ENCODE assay signal across 27 cellular contexts in the genomic region with DNA sequence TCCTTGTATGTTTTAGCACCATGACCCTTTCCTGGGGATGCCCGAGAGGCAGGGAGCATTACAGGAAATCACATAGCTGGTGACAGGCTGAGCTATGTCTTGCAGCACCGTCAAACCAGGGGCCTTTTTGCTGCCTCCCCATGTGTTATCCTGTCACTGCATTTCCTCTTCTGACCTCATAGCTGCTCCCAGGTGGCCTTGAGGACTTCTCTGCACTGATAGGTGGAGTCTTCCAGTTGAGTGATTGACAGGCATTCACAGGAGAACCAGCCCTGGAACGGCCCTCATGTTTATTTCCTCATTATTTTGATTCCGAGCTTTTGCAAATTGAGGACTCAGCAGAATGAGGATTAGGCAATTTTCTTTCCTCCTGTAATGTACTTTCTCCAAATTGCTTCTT.
DNase-seq lines count a peak whose midpoint lies in the region; ATAC-seq, FAIRE-seq and TF ChIP-seq lines count a peak whose summit lies in the region.
"Had no signal": no experiment of that assay in that cellular context is flagged by ENCODE, and none has a peak within 500 bp of the region (broad histone marks: within the 10 kb centered on the region; RNA-seq: fewer than 3 reads in every experiment).

No MANE protein-coding gene starts in this region.

- H4K20me1 ChIP-seq in BLaER1 treated with 17β-estradiol and CSF1 and Interleukin-3, amounts not matched to agents 10 nM and 100 nM = no peaks in the 10 kb centered on the region
- H4K20me1 ChIP-seq in H1 (replicated peaks in 1 of 2; ENCODE audit: control insufficient read depth in 1 of 2, insufficient read depth in 2 of 2, low read length in 2 of 2) = no peaks in the 10 kb centered on the region

- no peaks in the 10 kb centered on the region for H3K79me1 ChIP-seq in H1 (ENCODE audit: low read depth, low read length)

- no peak overlapping the region for H4K5ac ChIP-seq in H1 (ENCODE audit: insufficient read length, low read depth, low read length)

- no peaks in the 10 kb centered on the region for H3K36me3 ChIP-seq in BLaER1 treated with 17β-estradiol and CSF1 and Interleukin-3, amounts not matched to agents 10 nM and 100 nM
- no peaks in the 10 kb centered on the region for H3K36me3 ChIP-seq in H1 (ENCODE audit: control insufficient read depth in 2 of 4, insufficient read depth in 4 of 4, low read length in 3 of 4)
- H3K36me3 ChIP-seq: sigmoid colon had no signal

- TF ChIP-seq EP300 in H1 (IDR thresholded peaks at IDR 0.05; ENCODE audit: borderline replicate concordance in 1 of 2, low read depth in 2 of 2, low read length in 2 of 2) = no peak

- H3K9me3 Mint-ChIP-seq in nephron progenitor cell = peaks cover 3% of the 10 kb centered on the region

- no peak overlapping the region for H2BK12ac ChIP-seq in H1 (ENCODE audit: low read depth, low read length)

- no peak overlapping the region for H2BK5ac ChIP-seq in H1 (ENCODE audit: low read depth, low read length)

- no peak overlapping the region for H4K91ac ChIP-seq in H1 (replicated peaks; ENCODE audit: insufficient read length, low read length)

- no peak overlapping the region for H2AFZ ChIP-seq in H1 (ENCODE audit: low read length)
- H2AFZ ChIP-seq: hepatocyte had no signal

- peak overlapping the region; percentile 44 to 76 (median 64) for H3K4me2 ChIP-seq in BLaER1 treated with 17β-estradiol and CSF1 and Interleukin-3, amounts not matched to agents 10 nM and 100 nM
- H3K4me2 ChIP-seq in H1 (ENCODE audit: insufficient read depth in 1 of 2, low read depth in 2 of 2, low read length in 2 of 2) = no peak overlapping the region
- H3K4me2 ChIP-seq: hepatocyte had no signal

- no peak overlapping the region for H3K27ac ChIP-seq in BLaER1 treated with 17β-estradiol and CSF1 and Interleukin-3, amounts not matched to agents 10 nM and 100 nM
- H3K27ac ChIP-seq in H1 (ENCODE audit: low read depth, low read length) = no peak overlapping the region
- H3K27ac ChIP-seq: hepatocyte, sigmoid colon, SK-N-MC had no signal

- DNase-seq in HT-29 (ENCODE audit: low spot score) (peak; percentile 3), H1 (ENCODE audit: low read depth in 1 of 2, low spot score in 2 of 2) (no peak), nephron progenitor cell (peak; percentile 10), left lobe of liver (ENCODE audit: low spot score) (no peak), H54 (ENCODE audit: insufficient read length, low spot score) (no peak)
- no peak for DNase-seq in stimulated activated naive CD4-positive, alpha-beta T cell treated with Interleukin-2 at 50 U/mL for 16 hours (lab: John Stamatoyannopoulos, UW)
- DNase-seq: activated CD4-positive, alpha-beta T cell treated with anti-CD3 and anti-CD28 coated beads, Interleukin-2, amount 50 U/mL, for 4 hours; activated CD8-positive, alpha-beta memory T cell treated with anti-CD3 and anti-CD28 coated beads, Interleukin-2, amount 50 U/mL, for 48 hours; activated naive CD8-positive, alpha-beta T cell treated with anti-CD3 and anti-CD28 coated beads for 36 hours; DMS 273 treated with DMSO at 0.1 percent for 48 hours; effector CD4-positive, alpha-beta T cell; erythroblast; Kasumi-1; NCI-H1048; NCI-H446 treated with DMSO at 0.1 percent for 48 hours; RPMI8226; sigmoid colon; substantia nigra; T-helper 2 cell had no signal

- CTCF ChIA-PET in H1 (lab: Charles Lee; ENCODE audit: partially characterized antibody) = interaction anchor here (1.1 kb wide), 1 partner anchor 59 kb away, joined by 3 read pairs; no protein-coding TSS in a partner anchor

- H3K4me3 ChIP-seq in BLaER1 treated with 17β-estradiol and CSF1 and Interleukin-3, amounts not matched to agents 10 nM and 100 nM = no peak overlapping the region
- no peak overlapping the region for H3K4me3 ChIP-seq in H1 (ENCODE audit: extremely low read depth in 1 of 4, insufficient read depth in 2 of 4, low read depth in 3 of 4, low read length in 4 of 4)
- H3K4me3 ChIP-seq: hepatocyte, sigmoid colon, SK-N-MC had no signal

- no peak overlapping the region for H3K18ac ChIP-seq in H1 (ENCODE audit: extremely low read depth, low read length)

- H3K23ac ChIP-seq in H1 (ENCODE audit: insufficient read length) = no peak overlapping the region

- peaks cover 9 to 20% (median 14%) of the 10 kb centered on the region in 11 experiments for H3K9me3 ChIP-seq in BLaER1 treated with 17β-estradiol and CSF1 and Interleukin-3, amounts not matched to agents 10 nM and 100 nM (replicated peaks in 1 of 11)
- no peaks in the 10 kb centered on the region for H3K9me3 ChIP-seq in H1 (ENCODE audit: insufficient read depth in 2 of 2, low read depth in 1 of 2, low read length in 1 of 2)
- H3K9me3 ChIP-seq: sigmoid colon had no signal

- H2BK20ac ChIP-seq in H1 (ENCODE audit: low read length) = no peak overlapping the region

- TF ChIP-seq CTCF in H1 (IDR thresholded peaks at IDR 0.05; ENCODE audit: control extremely low read depth in 1 of 3, insufficient read depth in 1 of 3, low read depth in 1 of 3, low read length in 3 of 3) (no peak), nephron progenitor cell (IDR thresholded peaks at IDR 0.05) (no peak)

- no peak overlapping the region for H3K14ac ChIP-seq in H1 (ENCODE audit: insufficient read length)

- POLR2A ChIA-PET in H1 (lab: Charles Lee; ENCODE audit: partially characterized antibody) = no interaction called here

- H3K56ac ChIP-seq in H1 (replicated peaks; ENCODE audit: insufficient read length, low read depth, low read length) = no peak overlapping the region

- peaks cover 26% of the 10 kb centered on the region for H3K4me1 Mint-ChIP-seq in nephron progenitor cell
- H3K4me1 Mint-ChIP-seq: activated naive CD8-positive, alpha-beta T cell treated with anti-CD3 and anti-CD28 coated beads for 36 hours; CD14-positive monocyte had no signal

- no peak for ATAC-seq in left lobe of liver
- no peak for ATAC-seq in GM18909 (IDR thresholded peaks at IDR 0.05; ENCODE audit: poor library complexity, unreplicated experiment)

- no peaks in the 10 kb centered on the region for H3K23me2 ChIP-seq in H1 (ENCODE audit: low read depth, low read length)

- no peaks in the 10 kb centered on the region for H3K36me3 Mint-ChIP-seq in nephron progenitor cell (ENCODE audit: low read depth)
- H3K36me3 Mint-ChIP-seq: activated naive CD8-positive, alpha-beta T cell treated with anti-CD3 and anti-CD28 coated beads for 36 hours; CD14-positive monocyte had no signal

- no peak overlapping the region for H3K4ac ChIP-seq in H1 (replicated peaks; ENCODE audit: insufficient read length, low read depth, low read length)

- no peak for TF ChIP-seq RAD21 in H1 (IDR thresholded peaks at IDR 0.05 in 1 of 2, conservative IDR thresholded peaks at IDR 0.05 in 1 of 2; ENCODE audit: low read depth in 2 of 2, low read length in 2 of 2)

- no peak overlapping the region for H3K4me3 Mint-ChIP-seq in nephron progenitor cell
- H3K4me3 Mint-ChIP-seq: activated naive CD8-positive, alpha-beta T cell treated with anti-CD3 and anti-CD28 coated beads for 36 hours; CD14-positive monocyte had no signal

- peaks cover 6% of the 10 kb centered on the region for H3K27me3 Mint-ChIP-seq in nephron progenitor cell (ENCODE audit: low read depth, poor library complexity)

- H4K8ac ChIP-seq in H1 (ENCODE audit: extremely low read depth, insufficient read depth, low read length) = no peak overlapping the region

- no peaks in the 10 kb centered on the region for H3K79me2 ChIP-seq in H1 (ENCODE audit: control insufficient read depth in 1 of 2, insufficient read depth in 2 of 2, low read length in 2 of 2)
- H3K79me2 ChIP-seq: hepatocyte had no signal

- TF ChIP-seq POLR2A in H1 (IDR thresholded peaks at IDR 0.05; ENCODE audit: control extremely low read depth in 1 of 2, low read depth in 2 of 2, low read length in 2 of 2) = no peak
- no peak for TF ChIP-seq POLR2A in H54 (IDR thresholded peaks at IDR 0.05; ENCODE audit: low read depth, low read length)

- no peaks in the 10 kb centered on the region for H3K27me3 ChIP-seq in BLaER1 treated with 17β-estradiol and CSF1 and Interleukin-3, amounts not matched to agents 10 nM and 100 nM
- H3K27me3 ChIP-seq in H1 (replicated peaks in 1 of 4; ENCODE audit: control insufficient read depth in 3 of 4, extremely low read depth in 1 of 4, insufficient read depth in 3 of 4, low read length in 3 of 4) = no peaks in the 10 kb centered on the region
- H3K27me3 ChIP-seq: hepatocyte, sigmoid colon had no signal

- H3K9ac ChIP-seq in BLaER1 treated with 17β-estradiol and CSF1 and Interleukin-3, amounts not matched to agents 10 nM and 100 nM = no peak overlapping the region
- H3K9ac ChIP-seq in H1 (replicated peaks in 1 of 4; ENCODE audit: extremely low read depth in 1 of 4, low read depth in 3 of 4, low read length in 3 of 4) = no peak overlapping the region

- WGBS in H1 (ENCODE audit: extremely low coverage in 1 of 2, insufficient coverage in 1 of 2, insufficient read length in 1 of 2, insufficient replicate concordance in 2 of 2, low coverage in 1 of 2, low lambda C conversion rate in 2 of 2, missing lambda C conversion rate in 1 of 2), 2 experiments = 73% methylated on average over 4 of the region's 4 CpGs; no CpG with 5 or more reads in 1 of the 2 experiments

- H2AK5ac ChIP-seq in H1 (ENCODE audit: low read depth, low read length) = no peak overlapping the region

- no peak overlapping the region for H3K27ac Mint-ChIP-seq in nephron progenitor cell
- H3K27ac Mint-ChIP-seq: activated naive CD8-positive, alpha-beta T cell treated with anti-CD3 and anti-CD28 coated beads for 36 hours; activated T-helper 2 cell treated with anti-CD3 and anti-CD28 coated beads, Interferon-gamma antibody, Interleukin-2, Interleukin-4, amounts not matched to agents 10 μg/mL and 5 μg/mL and 100 μg/mL, durations not matched to agents 14 hours and 24 hours and 36 hours; CD14-positive monocyte had no signal

- peaks cover 12 to 22% (median 15%) of the 10 kb centered on the region in 10 experiments for H3K4me1 ChIP-seq in BLaER1 treated with 17β-estradiol and CSF1 and Interleukin-3, amounts not matched to agents 10 nM and 100 nM
- peaks cover 6 to 15% (median 9%) of the 10 kb centered on the region in 4 experiments; a peak in 5 of 7 replicates for H3K4me1 ChIP-seq in H1 (replicated peaks in 1 of 4; ENCODE audit: control insufficient read depth in 3 of 4, insufficient read depth in 4 of 4, low read length in 3 of 4)

- H2BK120ac ChIP-seq in H1 (replicated peaks; ENCODE audit: low read depth, low read length) = no peak overlapping the region

- FAIRE-seq in H1 (lab: Jason Lieb, UNC) = no peak
- no peak for FAIRE-seq in H54 (lab: Jason Lieb, UNC)
- FAIRE-seq: frontal cortex, islet of Langerhans had no signal

- H2BK15ac ChIP-seq in H1 (ENCODE audit: low read length) = no peak overlapping the region

TF ChIP-seq in H1, 55 proteins besides CTCF, POLR2A, EP300 and RAD21:
- TF ChIP-seq CREB1 (IDR thresholded peaks at IDR 0.05) = peak; percentile 69
- TF ChIP-seq, protein P1, sequence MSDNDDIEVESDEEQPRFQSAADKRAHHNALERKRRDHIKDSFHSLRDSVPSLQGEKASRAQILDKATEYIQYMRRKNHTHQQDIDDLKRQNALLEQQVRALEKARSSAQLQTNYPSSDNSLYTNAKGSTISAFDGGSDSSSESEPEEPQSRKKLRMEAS (IDR thresholded peaks at IDR 0.05) = peak; percentile 47; the same call in 1 of the 2 replicates
- TF ChIP-seq SUZ12 (IDR thresholded peaks at IDR 0.05; ENCODE audit: low read length) = no peak

Comparison
In these comparisons a context has a peak if more than half of its experiments do, and no peak if none do; other contexts are left out.
1. H3K4me2 ChIP-seq: peak in BLaER1 treated with 17β-estradiol and CSF1 and Interleukin-3, amounts not matched to agents 10 nM and 100 nM (11 of 11); none in H1 (0 of 2).
2. DNase-seq: peak in HT-29 (single experiment) and nephron progenitor cell (single experiment); none in H1 (0 of 2), stimulated activated naive CD4-positive, alpha-beta T cell treated with Interleukin-2 at 50 U/mL for 16 hours (single experiment), left lobe of liver (single experiment) and H54 (single experiment).